In the genomic region with DNA sequence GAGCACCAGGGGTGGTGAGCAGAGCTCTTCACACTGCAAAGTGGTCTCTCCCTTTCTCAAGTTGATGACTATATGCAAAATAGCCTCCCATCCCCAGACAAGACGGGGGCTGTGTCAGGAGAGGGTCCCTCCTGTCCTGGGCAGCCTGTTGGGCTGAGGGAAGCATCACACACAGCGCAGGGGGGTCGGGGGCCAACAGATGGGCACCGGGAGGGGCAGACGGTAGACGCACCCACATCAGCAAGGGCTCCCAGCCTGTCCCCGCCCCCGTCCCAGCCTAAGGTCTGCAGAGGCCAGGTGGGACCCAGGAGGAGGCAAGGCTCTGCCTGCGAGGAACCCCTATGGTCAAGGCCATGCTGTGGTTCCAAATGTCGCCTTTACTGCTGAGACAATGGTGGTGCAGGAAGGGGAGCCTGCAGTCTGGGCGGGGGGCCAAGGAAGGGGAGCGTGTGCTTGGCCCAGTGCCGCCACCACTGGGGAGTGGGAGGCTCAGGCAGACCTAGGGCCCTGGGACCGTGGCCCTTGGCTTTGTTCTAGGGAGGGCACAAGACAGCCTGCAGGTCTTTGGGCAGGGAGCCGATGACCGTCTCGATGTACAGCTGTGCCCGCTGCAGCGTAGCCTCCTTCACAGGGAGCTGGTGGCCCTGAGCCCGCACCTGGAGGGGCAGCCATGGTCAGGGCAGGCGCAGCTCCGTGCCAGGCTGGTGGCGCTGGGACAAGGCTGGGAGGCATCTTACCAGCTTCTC, we compare ENCODE assay signal across 15 cellular contexts. TPM values are rescaled to one million over a fixed set of nuclear protein-coding genes. Genes with fewer than 3 reads are reported as not detected.
A peak's percentile ranks its signal among the peaks of the same experiment; 100 is the strongest.
DNase-seq lines count a peak whose midpoint lies in the region; ATAC-seq and TF ChIP-seq lines count a peak whose summit lies in the region.
"Had no signal": no experiment of that assay in that cellular context is flagged by ENCODE, and none has a peak within 500 bp of the region (broad histone marks: within the 10 kb centered on the region; RNA-seq: fewer than 3 reads in every experiment).

No MANE protein-coding gene starts in this region.

- H3K4me1 ChIP-seq in sigmoid colon (peaks cover 0 to 24% (median 17%) of the 10 kb centered on the region in 4 donors), spleen (peaks cover 47 to 91% (median 77%) of the 10 kb centered on the region in 6 donors)

- ATAC-seq in activated T-helper 17 cell treated with anti-CD3 and anti-CD28 coated beads, Interleukin-2, amount 50 U/mL, for 72 hours (replicated peaks) = no peak
- ATAC-seq: GM23338 had no signal

- no peaks in the 10 kb centered on the region for H3K36me3 Mint-ChIP-seq in glutamatergic neuron (ENCODE audit: unreplicated experiment)
- no peaks in the 10 kb centered on the region for H3K36me3 Mint-ChIP-seq in activated T-helper 17 cell treated with anti-CD3 and anti-CD28 coated beads, Interleukin-2, amount 50 U/mL, for 72 hours (ENCODE audit: low read depth)
- H3K36me3 Mint-ChIP-seq: CD4-positive, alpha-beta memory T cell had no signal

- no peak for TF ChIP-seq RAD21 in Ishikawa (IDR thresholded peaks at IDR 0.05; ENCODE audit: low read depth)

- H3K36me3 ChIP-seq in GM06990 (ENCODE audit: control insufficient read depth, insufficient read depth, low read length) (peaks cover 2% of the 10 kb centered on the region), sigmoid colon (no peaks in the 10 kb centered on the region), spleen (peaks cover 0 to 9% (median 0%) of the 10 kb centered on the region in 6 donors)
- H3K36me3 ChIP-seq: SJCRH30 had no signal

- H3K27ac ChIP-seq in sigmoid colon = no peak overlapping the region
- H3K27ac ChIP-seq in spleen = peak overlapping the region in 2 of 8 donors; percentile 12
- H3K27ac ChIP-seq: SJCRH30 had no signal

- TF ChIP-seq EP300 in Ishikawa (IDR thresholded peaks at IDR 0.05; ENCODE audit: borderline replicate concordance) (no peak), sigmoid colon (IDR thresholded peaks at IDR 0.05) (no peak)

- no peak for TF ChIP-seq CTCF in GM06990 (IDR thresholded peaks at IDR 0.05; ENCODE audit: insufficient read depth, low read length, poor library complexity, severe bottlenecking)
- no peak for TF ChIP-seq CTCF in glutamatergic neuron (IDR thresholded peaks at IDR 0.05; ENCODE audit: partially characterized antibody, unreplicated experiment)
- no peak for TF ChIP-seq CTCF in sigmoid colon (IDR thresholded peaks at IDR 0.05)
- TF ChIP-seq CTCF in spleen (IDR thresholded peaks at IDR 0.05 in 8 of 11, conservative IDR thresholded peaks at IDR 0.05 in 3 of 11) = no peak

- H3K9me3 Mint-ChIP-seq in glutamatergic neuron (ENCODE audit: unreplicated experiment) = peaks cover 3% of the 10 kb centered on the region
- no peaks in the 10 kb centered on the region for H3K9me3 Mint-ChIP-seq in activated T-helper 17 cell treated with anti-CD3 and anti-CD28 coated beads, Interleukin-2, amount 50 U/mL, for 72 hours
- H3K9me3 Mint-ChIP-seq: CD4-positive, alpha-beta memory T cell; GM23338 had no signal

- no peak overlapping the region for H3K27ac Mint-ChIP-seq in glutamatergic neuron (ENCODE audit: unreplicated experiment)
- no peak overlapping the region for H3K27ac Mint-ChIP-seq in activated T-helper 17 cell treated with anti-CD3 and anti-CD28 coated beads, Interleukin-2, amount 50 U/mL, for 72 hours
- H3K27ac Mint-ChIP-seq: GM23338 had no signal

- intact Hi-C loops in sigmoid colon (cut with DNase I) = no loop called here
- intact Hi-C loops in spleen (cut with DNase I; ENCODE audit: low total_unique reads) = no loop called here

- H3K27me3 ChIP-seq in GM06990 (replicated peaks; ENCODE audit: control insufficient read depth, insufficient read depth, low read length) = no peaks in the 10 kb centered on the region
- no peaks in the 10 kb centered on the region for H3K27me3 ChIP-seq in sigmoid colon
- H3K27me3 ChIP-seq in spleen (replicated peaks in 1 of 7) = peaks cover 0 to 15% (median 2%) of the 10 kb centered on the region in 7 donors

- H3K27me3 Mint-ChIP-seq in glutamatergic neuron (ENCODE audit: unreplicated experiment) = peaks cover 10% of the 10 kb centered on the region
- H3K27me3 Mint-ChIP-seq in activated T-helper 17 cell treated with anti-CD3 and anti-CD28 coated beads, Interleukin-2, amount 50 U/mL, for 72 hours = no peaks in the 10 kb centered on the region

- TF ChIP-seq POLR2A in sigmoid colon (IDR thresholded peaks at IDR 0.05) (no peak), spleen (IDR thresholded peaks at IDR 0.05) (no peak)

- no peak overlapping the region for H3K4me3 ChIP-seq in GM06990 (replicated peaks; ENCODE audit: low read depth, low read length)
- H3K4me3 ChIP-seq in sigmoid colon = no peak overlapping the region
- no peak overlapping the region for H3K4me3 ChIP-seq in spleen
- H3K4me3 ChIP-seq: GM23338, SJCRH30 had no signal

- DNase-seq in GM06990 (ENCODE audit: extremely low read depth, insufficient read length) = peak; percentile 13
- DNase-seq in glutamatergic neuron = peak; percentile 19
- peak; percentile 59 for DNase-seq in sigmoid colon
- DNase-seq in SIG-M5 (lab: John Stamatoyannopoulos, UW) = no peak
- no peak for DNase-seq in spleen
- DNase-seq: Calu3, DMS79 treated with DMSO at 0.1 percent for 48 hours, NCI-H1092 treated with DMSO at 0.1 percent for 48 hours, NCI-H2081 treated with DMSO at 0.1 percent for 48 hours, NCI-H510A, SJCRH30 had no signal

- H3K4me1 Mint-ChIP-seq in glutamatergic neuron (ENCODE audit: low read depth, unreplicated experiment) = peaks cover 13% of the 10 kb centered on the region
- H3K4me1 Mint-ChIP-seq in activated T-helper 17 cell treated with anti-CD3 and anti-CD28 coated beads, Interleukin-2, amount 50 U/mL, for 72 hours = peaks cover 10% of the 10 kb centered on the region

- no peaks in the 10 kb centered on the region for H3K9me3 ChIP-seq in sigmoid colon
- H3K9me3 ChIP-seq in spleen = no peaks in the 10 kb centered on the region
- H3K9me3 ChIP-seq: SJCRH30 had no signal

- WGBS in sigmoid colon, 2 donors = 88 to 92% methylated on average over 23 of the region's 23 CpGs
- 63 to 86% (median 76%) methylated on average over 7 to 23 of the region's 23 CpGs for WGBS in spleen, 5 donors

- no peak overlapping the region for H3K4me3 Mint-ChIP-seq in glutamatergic neuron (ENCODE audit: unreplicated experiment)
- no peak overlapping the region for H3K4me3 Mint-ChIP-seq in activated T-helper 17 cell treated with anti-CD3 and anti-CD28 coated beads, Interleukin-2, amount 50 U/mL, for 72 hours
- H3K4me3 Mint-ChIP-seq: CD4-positive, alpha-beta memory T cell; GM23338 had no signal

TF ChIP-seq in Ishikawa, 13 proteins besides CTCF, POLR2A, EP300 and RAD21:
- TF ChIP-seq NFIC (IDR thresholded peaks at IDR 0.05) (0 out of 2 replicates have a peak, but pooled peaks have one; percentile 7), MAX (IDR thresholded peaks at IDR 0.05) (no peak)
TF ChIP-seq in Ishikawa: peak in this region for 1.

RNA-seq across cellular contexts. Expression of gene PLXNB2, which starts 4.3 kb away (rescaled TPM):
- total RNA-seq in glutamatergic neuron (ENCODE audit: unreplicated experiment) (95.2 TPM), sigmoid colon (100 to 1,000 TPM in 1 of 4 donors, 10 to 100 TPM in 3; 60.4 to 150 (median 68.7) TPM), spleen (100 to 1,000 TPM; 175 to 382 (median 278) TPM)
- polyA plus RNA-seq in sigmoid colon (100 to 1,000 TPM in 1 of 3 donors, 10 to 100 TPM in 2; 18.6 to 142 (median 35.8) TPM), spleen (100 to 1,000 TPM in 1 of 3 donors, 10 to 100 TPM in 2; 41.9 to 113 (median 68.3) TPM)
- 10 to 100 TPM; 29.1 to 30.4 TPM for total RNA-seq in activated T-helper 17 cell treated with anti-CD3 and anti-CD28 coated beads, Interleukin-2, amount 50 U/mL, for 72 hours

RNA-seq across cellular contexts. Expression of gene DENND6B, which starts 15.0 kb away (rescaled TPM):
- total RNA-seq in glutamatergic neuron (ENCODE audit: unreplicated experiment) = 32.1 TPM
- total RNA-seq in sigmoid colon = 1 to 10 TPM; 2.1 to 7.2 (median 2.8) TPM
- 1 to 10 TPM in 2 of 3 donors, under 1 TPM in 1; 0.69 to 4.4 (median 1.2) TPM for polyA plus RNA-seq in sigmoid colon
- total RNA-seq in spleen = 1 to 10 TPM; 4.5 to 8.9 (median 6.0) TPM
- 10 to 100 TPM in 1 of 3 donors, 1 to 10 TPM in 2; 6.4 to 10.4 (median 9.9) TPM for polyA plus RNA-seq in spleen
- 1 to 10 TPM; 3.2 to 6.5 TPM for total RNA-seq in activated T-helper 17 cell treated with anti-CD3 and anti-CD28 coated beads, Interleukin-2, amount 50 U/mL, for 72 hours

RNA-seq across cellular contexts. Expression of gene PPP6R2, which starts 31.3 kb away (rescaled TPM):
- total RNA-seq in glutamatergic neuron (ENCODE audit: unreplicated experiment) (122 TPM), sigmoid colon (10 to 100 TPM; 29.0 to 64.5 (median 43.9) TPM), spleen (10 to 100 TPM; 54.0 to 76.2 (median 64.7) TPM)
- polyA plus RNA-seq in sigmoid colon (10 to 100 TPM; 15.0 to 57.5 (median 22.4) TPM), spleen (10 to 100 TPM; 23.6 to 48.7 (median 27.8) TPM)
- total RNA-seq in activated T-helper 17 cell treated with anti-CD3 and anti-CD28 coated beads, Interleukin-2, amount 50 U/mL, for 72 hours = 10 to 100 TPM; 45.6 to 46.6 TPM

RNA-seq across cellular contexts. Expression of gene MAPK11, which starts 41.6 kb away (rescaled TPM):
- total RNA-seq in glutamatergic neuron (ENCODE audit: unreplicated experiment) (131 TPM), sigmoid colon (1 to 10 TPM in 3 of 4 donors, under 1 TPM in 1; 0.82 to 6.6 (median 4.5) TPM), spleen (10 to 100 TPM in 3 of 7 donors, 1 to 10 TPM in 4; 5.2 to 20.7 (median 9.3) TPM)
- polyA plus RNA-seq in sigmoid colon (1 to 10 TPM in 2 of 3 donors, under 1 TPM in 1; 0.23 to 7.3 (median 1.2) TPM), spleen (10 to 100 TPM; 10.7 to 25.3 (median 21.0) TPM)
- 10 to 100 TPM; 20.9 to 21.7 TPM for total RNA-seq in activated T-helper 17 cell treated with anti-CD3 and anti-CD28 coated beads, Interleukin-2, amount 50 U/mL, for 72 hours

RNA-seq across cellular contexts. Expression of gene MAPK12, which starts 50.3 kb away (rescaled TPM):
- total RNA-seq in glutamatergic neuron (ENCODE audit: unreplicated experiment) = 88.5 TPM
- 1 to 10 TPM; 2.5 to 10.0 (median 6.7) TPM for total RNA-seq in sigmoid colon
- 1 to 10 TPM in 2 of 3 donors, under 1 TPM in 1; 0.60 to 6.0 (median 2.1) TPM for polyA plus RNA-seq in sigmoid colon
- 10 to 100 TPM in 2 of 7 donors, 1 to 10 TPM in 5; 3.9 to 11.6 (median 6.4) TPM for total RNA-seq in spleen
- 10 to 100 TPM in 1 of 3 donors, 1 to 10 TPM in 2; 6.9 to 11.0 (median 9.0) TPM for polyA plus RNA-seq in spleen
- 10 to 100 TPM in 1 of 2 donors, 1 to 10 TPM in 1; 5.0 to 14.8 TPM for total RNA-seq in activated T-helper 17 cell treated with anti-CD3 and anti-CD28 coated beads, Interleukin-2, amount 50 U/mL, for 72 hours

Comparison
In these comparisons a context has a peak if more than half of its experiments do, and no peak if none do; other contexts are left out.
1. DNase-seq: peak in GM06990 (single experiment), glutamatergic neuron (single experiment) and sigmoid colon (single experiment); none in SIG-M5 (single experiment) and spleen (single experiment).